In genomic region chr9:8890695-8891094, GRCh38 we compare ENCODE assay signal across 28 cellular contexts.
"Had no signal": no experiment of that assay in that cellular context is flagged by ENCODE, and none has a peak within 500 bp of the region (broad histone marks: within the 10 kb centered on the region; RNA-seq: fewer than 3 reads in every experiment).

No MANE protein-coding gene starts in this region.

- H3K27ac ChIP-seq: brain microvascular endothelial cell, SJSA1 had no signal

- H3K4me1 Mint-ChIP-seq: activated CD4-positive, alpha-beta T cell treated with anti-CD3 and anti-CD28 coated beads, Interleukin-2, amount 10 ng/mL, durations not matched to agents 24 days and 14 days; activated naive CD8-positive, alpha-beta T cell treated with anti-CD3 and anti-CD28 coated beads for 36 hours; activated T-helper 17 cell treated with anti-CD3 and anti-CD28 coated beads, Interleukin-2, amount 50 U/mL, for 72 hours had no signal

- H3K4me3 ChIP-seq: K562, SJSA1 had no signal

- H3K9me3 ChIP-seq: SJSA1, SK-N-SH had no signal

- H3K9me3 Mint-ChIP-seq: activated CD4-positive, alpha-beta T cell treated with anti-CD3 and anti-CD28 coated beads, Interleukin-2, amount 10 ng/mL, durations not matched to agents 24 days and 14 days; activated CD8-positive, alpha-beta T cell treated with anti-CD3 and anti-CD28 coated beads for 36 hours; activated naive CD8-positive, alpha-beta T cell treated with anti-CD3 and anti-CD28 coated beads for 36 hours; activated T-cell treated with anti-CD3 and anti-CD28 coated beads, Interleukin-2, amount 50 U/mL, for 72 hours; activated T-helper 17 cell treated with anti-CD3 and anti-CD28 coated beads, Interleukin-2, amount 50 U/mL, for 72 hours; T-helper 1 cell treated with Interleukin-12 subunit alpha and Interleukin-12 subunit beta and Interleukin-4 antibody, amounts not matched to agents 30 μg/mL and 1 μg/mL, for 36 hours; T-helper 2 cell treated with Interferon-gamma antibody and Interleukin-4, amounts not matched to agents 5 μg/mL and 100 μg/mL, for 36 hours had no signal

- H3K4me1 ChIP-seq: SJSA1 had no signal

- H3K4me3 Mint-ChIP-seq: activated CD4-positive, alpha-beta T cell treated with anti-CD3 and anti-CD28 coated beads, Interleukin-2, amount 10 ng/mL, durations not matched to agents 24 days and 14 days; activated CD8-positive, alpha-beta T cell treated with anti-CD3 and anti-CD28 coated beads for 36 hours; activated naive CD8-positive, alpha-beta T cell treated with anti-CD3 and anti-CD28 coated beads for 36 hours; activated T-cell treated with anti-CD3 and anti-CD28 coated beads, Interleukin-2, amount 50 U/mL, for 72 hours; activated T-helper 17 cell treated with anti-CD3 and anti-CD28 coated beads, Interleukin-2, amount 50 U/mL, for 72 hours; T-helper 1 cell treated with Interleukin-12 subunit alpha and Interleukin-12 subunit beta and Interleukin-4 antibody, amounts not matched to agents 30 μg/mL and 1 μg/mL, for 36 hours; T-helper 2 cell treated with Interferon-gamma antibody and Interleukin-4, amounts not matched to agents 5 μg/mL and 100 μg/mL, for 36 hours had no signal

- H3K27me3 ChIP-seq: brain microvascular endothelial cell, SJSA1 had no signal

- DNase-seq: activated CD4-positive, alpha-beta T cell treated with anti-CD3 and anti-CD28 coated beads, Interleukin-2, amount 10 ng/mL, durations not matched to agents 24 days and 14 days; activated CD4-positive, alpha-beta T cell treated with anti-CD3 and anti-CD28 coated beads, Interleukin-2, amount 50 U/mL, for 4 hours; activated CD8-positive, alpha-beta T cell treated with anti-CD3 and anti-CD28 coated beads for 36 hours; activated effector memory CD4-positive, alpha-beta T cell treated with anti-CD3 and anti-CD28 coated beads, Interleukin-2, amount 50 U/mL, for 16 hours; activated naive CD4-positive, alpha-beta T cell; activated naive CD4-positive, alpha-beta T cell treated with anti-CD3 and anti-CD28 coated beads, Interleukin-2, amount 50 U/mL, for 16 hours; activated naive CD8-positive, alpha-beta T cell treated with anti-CD3 and anti-CD28 coated beads for 36 hours; activated T-cell treated with anti-CD3 and anti-CD28 coated beads, Interleukin-2, amount 50 U/mL, for 1 hour; activated T-cell treated with anti-CD3 and anti-CD28 coated beads, Interleukin-2, amount 50 U/mL, for 72 hours; amniotic stem cell; aorta; brain microvascular endothelial cell; central memory CD4-positive, alpha-beta T cell; IMR-90; NCI-H1092; NCI-H1436 treated with DMSO at 0.1 percent for 48 hours; NCI-H187 treated with DMSO at 0.1 percent for 48 hours; NCI-H2081; NCI-H2171; NCI-H510A; NCI-H526; SHP77 treated with DMSO at 0.1 percent for 48 hours; SK-N-SH had no signal

- H3K36me3 Mint-ChIP-seq: activated naive CD8-positive, alpha-beta T cell treated with anti-CD3 and anti-CD28 coated beads for 36 hours had no signal

- H3K27ac Mint-ChIP-seq: activated CD4-positive, alpha-beta T cell treated with anti-CD3 and anti-CD28 coated beads, Interleukin-2, amount 10 ng/mL, durations not matched to agents 24 days and 14 days; activated CD8-positive, alpha-beta T cell treated with anti-CD3 and anti-CD28 coated beads for 36 hours; activated naive CD8-positive, alpha-beta T cell treated with anti-CD3 and anti-CD28 coated beads for 36 hours; activated T-cell treated with anti-CD3 and anti-CD28 coated beads, Interleukin-2, amount 50 U/mL, for 72 hours; activated T-helper 17 cell treated with anti-CD3 and anti-CD28 coated beads, Interleukin-2, amount 50 U/mL, for 72 hours; T-helper 1 cell treated with Interleukin-12 subunit alpha and Interleukin-12 subunit beta and Interleukin-4 antibody, amounts not matched to agents 30 μg/mL and 1 μg/mL, for 36 hours; T-helper 2 cell treated with Interferon-gamma antibody and Interleukin-4, amounts not matched to agents 5 μg/mL and 100 μg/mL, for 36 hours had no signal

- H3K36me3 ChIP-seq: brain microvascular endothelial cell, SJSA1 had no signal

- H3K27me3 Mint-ChIP-seq: activated CD4-positive, alpha-beta T cell treated with anti-CD3 and anti-CD28 coated beads, Interleukin-2, amount 10 ng/mL, durations not matched to agents 24 days and 14 days; activated CD8-positive, alpha-beta T cell treated with anti-CD3 and anti-CD28 coated beads for 36 hours had no signal

- H3K4me2 ChIP-seq: SK-N-SH had no signal
